1 cellular context compared by ENCODE assay signal in the genomic region with DNA sequence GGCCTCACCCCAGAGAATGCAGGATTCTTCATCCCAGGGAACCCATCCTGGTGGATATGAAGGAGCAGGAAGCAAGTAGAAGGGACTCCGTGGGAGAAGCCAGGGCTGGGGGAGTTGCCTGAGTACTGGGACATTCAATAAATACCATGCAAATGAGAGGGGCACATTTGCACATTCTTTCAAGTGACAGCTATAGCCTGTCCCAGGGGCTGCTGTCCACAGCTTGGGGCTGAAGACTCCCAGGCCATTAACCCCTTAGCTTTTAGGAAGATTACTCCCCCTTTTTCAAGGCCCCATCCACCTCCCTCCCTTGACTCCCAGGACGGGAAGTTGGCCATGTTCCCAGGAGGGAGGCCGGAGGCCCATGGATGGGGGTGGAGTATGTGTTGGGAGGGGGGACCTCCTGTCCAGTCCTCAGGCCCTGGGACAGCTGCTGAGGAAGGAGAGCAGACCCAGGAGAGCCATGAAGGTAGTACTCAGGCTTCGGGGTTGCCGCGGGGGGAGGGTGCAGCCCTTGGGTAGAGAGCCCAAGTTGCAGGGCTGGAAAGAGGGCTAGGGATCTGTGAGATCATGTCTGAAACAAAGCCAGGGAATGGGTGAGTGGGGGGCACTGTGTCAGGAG.
TF ChIP-seq lines count a peak whose summit lies in the region.

No MANE protein-coding gene starts in this region.

TF ChIP-seq in HepG2, 621 proteins besides CTCF, POLR2A, EP300 and RAD21 (continued from another document):
- TF ChIP-seq, protein P1, sequence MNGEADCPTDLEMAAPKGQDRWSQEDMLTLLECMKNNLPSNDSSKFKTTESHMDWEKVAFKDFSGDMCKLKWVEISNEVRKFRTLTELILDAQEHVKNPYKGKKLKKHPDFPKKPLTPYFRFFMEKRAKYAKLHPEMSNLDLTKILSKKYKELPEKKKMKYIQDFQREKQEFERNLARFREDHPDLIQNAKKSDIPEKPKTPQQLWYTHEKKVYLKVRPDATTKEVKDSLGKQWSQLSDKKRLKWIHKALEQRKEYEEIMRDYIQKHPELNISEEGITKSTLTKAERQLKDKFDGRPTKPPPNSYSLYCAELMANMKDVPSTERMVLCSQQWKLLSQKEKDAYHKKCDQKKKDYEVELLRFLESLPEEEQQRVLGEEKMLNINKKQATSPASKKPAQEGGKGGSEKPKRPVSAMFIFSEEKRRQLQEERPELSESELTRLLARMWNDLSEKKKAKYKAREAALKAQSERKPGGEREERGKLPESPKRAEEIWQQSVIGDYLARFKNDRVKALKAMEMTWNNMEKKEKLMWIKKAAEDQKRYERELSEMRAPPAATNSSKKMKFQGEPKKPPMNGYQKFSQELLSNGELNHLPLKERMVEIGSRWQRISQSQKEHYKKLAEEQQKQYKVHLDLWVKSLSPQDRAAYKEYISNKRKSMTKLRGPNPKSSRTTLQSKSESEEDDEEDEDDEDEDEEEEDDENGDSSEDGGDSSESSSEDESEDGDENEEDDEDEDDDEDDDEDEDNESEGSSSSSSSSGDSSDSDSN (CRISPR knock-in tag; IDR thresholded peaks at IDR 0.05) = no peak
- TF ChIP-seq MBNL3 (CRISPR knock-in tag; conservative IDR thresholded peaks at IDR 0.05) (no peak), ZNF253 (CRISPR knock-in tag; IDR thresholded peaks at IDR 0.05; ENCODE audit: borderline replicate concordance) (no peak), IRX3 (CRISPR knock-in tag; IDR thresholded peaks at IDR 0.05; ENCODE audit: borderline replicate concordance, low read depth) (no peak), HHEX (CRISPR knock-in tag; IDR thresholded peaks at IDR 0.05) (no peak), ZSCAN25 (CRISPR knock-in tag; IDR thresholded peaks at IDR 0.05) (no peak), SETDB1 (CRISPR knock-in tag; IDR thresholded peaks at IDR 0.05; ENCODE audit: borderline replicate concordance) (no peak), ZSCAN9 (CRISPR knock-in tag; IDR thresholded peaks at IDR 0.05; ENCODE audit: borderline replicate concordance) (no peak)
- TF ChIP-seq, protein P2, sequence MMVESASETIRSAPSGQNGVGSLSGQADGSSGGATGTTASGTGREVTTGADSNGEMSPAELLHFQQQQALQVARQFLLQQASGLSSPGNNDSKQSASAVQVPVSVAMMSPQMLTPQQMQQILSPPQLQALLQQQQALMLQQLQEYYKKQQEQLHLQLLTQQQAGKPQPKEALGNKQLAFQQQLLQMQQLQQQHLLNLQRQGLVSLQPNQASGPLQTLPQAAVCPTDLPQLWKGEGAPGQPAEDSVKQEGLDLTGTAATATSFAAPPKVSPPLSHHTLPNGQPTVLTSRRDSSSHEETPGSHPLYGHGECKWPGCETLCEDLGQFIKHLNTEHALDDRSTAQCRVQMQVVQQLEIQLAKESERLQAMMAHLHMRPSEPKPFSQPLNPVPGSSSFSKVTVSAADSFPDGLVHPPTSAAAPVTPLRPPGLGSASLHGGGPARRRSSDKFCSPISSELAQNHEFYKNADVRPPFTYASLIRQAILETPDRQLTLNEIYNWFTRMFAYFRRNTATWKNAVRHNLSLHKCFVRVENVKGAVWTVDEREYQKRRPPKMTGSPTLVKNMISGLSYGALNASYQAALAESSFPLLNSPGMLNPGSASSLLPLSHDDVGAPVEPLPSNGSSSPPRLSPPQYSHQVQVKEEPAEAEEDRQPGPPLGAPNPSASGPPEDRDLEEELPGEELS (CRISPR knock-in tag; IDR thresholded peaks at IDR 0.05) = no peak
- TF ChIP-seq, protein P3, sequence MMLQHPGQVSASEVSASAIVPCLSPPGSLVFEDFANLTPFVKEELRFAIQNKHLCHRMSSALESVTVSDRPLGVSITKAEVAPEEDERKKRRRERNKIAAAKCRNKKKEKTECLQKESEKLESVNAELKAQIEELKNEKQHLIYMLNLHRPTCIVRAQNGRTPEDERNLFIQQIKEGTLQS (CRISPR knock-in tag; IDR thresholded peaks at IDR 0.05) = no peak
- TF ChIP-seq, protein P4, sequence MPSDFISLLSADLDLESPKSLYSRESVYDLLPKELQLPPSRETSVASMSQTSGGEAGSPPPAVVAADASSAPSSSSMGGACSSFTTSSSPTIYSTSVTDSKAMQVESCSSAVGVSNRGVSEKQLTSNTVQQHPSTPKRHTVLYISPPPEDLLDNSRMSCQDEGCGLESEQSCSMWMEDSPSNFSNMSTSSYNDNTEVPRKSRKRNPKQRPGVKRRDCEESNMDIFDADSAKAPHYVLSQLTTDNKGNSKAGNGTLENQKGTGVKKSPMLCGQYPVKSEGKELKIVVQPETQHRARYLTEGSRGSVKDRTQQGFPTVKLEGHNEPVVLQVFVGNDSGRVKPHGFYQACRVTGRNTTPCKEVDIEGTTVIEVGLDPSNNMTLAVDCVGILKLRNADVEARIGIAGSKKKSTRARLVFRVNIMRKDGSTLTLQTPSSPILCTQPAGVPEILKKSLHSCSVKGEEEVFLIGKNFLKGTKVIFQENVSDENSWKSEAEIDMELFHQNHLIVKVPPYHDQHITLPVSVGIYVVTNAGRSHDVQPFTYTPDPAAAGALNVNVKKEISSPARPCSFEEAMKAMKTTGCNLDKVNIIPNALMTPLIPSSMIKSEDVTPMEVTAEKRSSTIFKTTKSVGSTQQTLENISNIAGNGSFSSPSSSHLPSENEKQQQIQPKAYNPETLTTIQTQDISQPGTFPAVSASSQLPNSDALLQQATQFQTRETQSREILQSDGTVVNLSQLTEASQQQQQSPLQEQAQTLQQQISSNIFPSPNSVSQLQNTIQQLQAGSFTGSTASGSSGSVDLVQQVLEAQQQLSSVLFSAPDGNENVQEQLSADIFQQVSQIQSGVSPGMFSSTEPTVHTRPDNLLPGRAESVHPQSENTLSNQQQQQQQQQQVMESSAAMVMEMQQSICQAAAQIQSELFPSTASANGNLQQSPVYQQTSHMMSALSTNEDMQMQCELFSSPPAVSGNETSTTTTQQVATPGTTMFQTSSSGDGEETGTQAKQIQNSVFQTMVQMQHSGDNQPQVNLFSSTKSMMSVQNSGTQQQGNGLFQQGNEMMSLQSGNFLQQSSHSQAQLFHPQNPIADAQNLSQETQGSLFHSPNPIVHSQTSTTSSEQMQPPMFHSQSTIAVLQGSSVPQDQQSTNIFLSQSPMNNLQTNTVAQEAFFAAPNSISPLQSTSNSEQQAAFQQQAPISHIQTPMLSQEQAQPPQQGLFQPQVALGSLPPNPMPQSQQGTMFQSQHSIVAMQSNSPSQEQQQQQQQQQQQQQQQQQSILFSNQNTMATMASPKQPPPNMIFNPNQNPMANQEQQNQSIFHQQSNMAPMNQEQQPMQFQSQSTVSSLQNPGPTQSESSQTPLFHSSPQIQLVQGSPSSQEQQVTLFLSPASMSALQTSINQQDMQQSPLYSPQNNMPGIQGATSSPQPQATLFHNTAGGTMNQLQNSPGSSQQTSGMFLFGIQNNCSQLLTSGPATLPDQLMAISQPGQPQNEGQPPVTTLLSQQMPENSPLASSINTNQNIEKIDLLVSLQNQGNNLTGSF (CRISPR knock-in tag; IDR thresholded peaks at IDR 0.05) = no peak
